25 cellular contexts compared by ENCODE assay signal in the genomic region with DNA sequence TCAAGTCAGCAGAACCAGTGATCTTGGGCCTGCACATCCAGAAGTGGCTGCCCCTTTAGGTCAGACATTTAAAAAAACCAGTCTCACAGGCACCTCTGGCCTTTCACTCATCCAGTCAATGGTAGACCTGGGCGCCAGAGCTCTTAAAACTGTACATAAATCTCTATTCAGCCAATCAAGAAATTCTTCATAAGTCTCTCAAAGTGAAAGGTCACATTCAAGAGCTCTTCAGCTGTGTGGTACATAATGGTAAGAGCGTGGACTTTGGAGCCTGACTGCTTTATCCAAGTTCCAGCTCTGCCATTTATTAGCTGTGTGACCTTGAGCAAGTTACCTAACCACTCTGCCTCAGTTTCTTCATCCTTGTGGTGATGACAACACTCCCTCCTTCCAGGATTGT. TPM values are rescaled to one million over a fixed set of nuclear protein-coding genes. Genes with fewer than 3 reads are reported as not detected.
DNase-seq lines count a peak whose midpoint lies in the region; ATAC-seq and TF ChIP-seq lines count a peak whose summit lies in the region.
"Had no signal": no experiment of that assay in that cellular context is flagged by ENCODE, and none has a peak within 500 bp of the region (broad histone marks: within the 10 kb centered on the region; RNA-seq: fewer than 3 reads in every experiment).

No MANE protein-coding gene starts in this region.

- TF ChIP-seq CTCF in left lung (IDR thresholded peaks at IDR 0.05), result no peak

- no peak overlapping the region for H3K27ac Mint-ChIP-seq in natural killer cell treated with Interleukin-12 subunit alpha and Interleukin-12 subunit beta and Interleukin-15 and Interleukin-18, amount 100 ng/mL, for 72 hours
- H3K27ac Mint-ChIP-seq: CD4-positive, alpha-beta T cell had no signal

- ATAC-seq in left lung, result peak; percentile 93
- no peak for ATAC-seq in natural killer cell treated with Interleukin-12 subunit alpha and Interleukin-12 subunit beta and Interleukin-15 and Interleukin-18, amount 100 ng/mL, for 72 hours
- ATAC-seq: HCT116 had no signal

- no peaks in the 10 kb centered on the region for H3K9me3 ChIP-seq in left lung

- no peaks in the 10 kb centered on the region for H3K9me3 Mint-ChIP-seq in natural killer cell treated with Interleukin-12 subunit alpha and Interleukin-12 subunit beta and Interleukin-15 and Interleukin-18, amount 100 ng/mL, for 72 hours
- H3K9me3 Mint-ChIP-seq: CD4-positive, alpha-beta T cell had no signal

- no peaks in the 10 kb centered on the region for H3K36me3 ChIP-seq in left lung
- H3K36me3 ChIP-seq: BLaER1 had no signal

- no peak overlapping the region for H3K4me3 Mint-ChIP-seq in natural killer cell treated with Interleukin-12 subunit alpha and Interleukin-12 subunit beta and Interleukin-15 and Interleukin-18, amount 100 ng/mL, for 72 hours
- H3K4me3 Mint-ChIP-seq: CD4-positive, alpha-beta T cell; IgD-negative memory B cell had no signal

- H3K27ac ChIP-seq in cingulate gyrus (ENCODE audit: low read depth, low read length), result peak overlapping the region; percentile 76
- H3K27ac ChIP-seq in left lung, result no peak overlapping the region
- H3K27ac ChIP-seq in substantia nigra (ENCODE audit: low read depth, low read length, poor library complexity, severe bottlenecking), result peak overlapping the region; percentile 90
- H3K27ac ChIP-seq: 22Rv1, BLaER1 had no signal

- H3K27me3 Mint-ChIP-seq in natural killer cell treated with Interleukin-12 subunit alpha and Interleukin-12 subunit beta and Interleukin-15 and Interleukin-18, amount 100 ng/mL, for 72 hours, result peaks cover 0 to 3% of the 10 kb centered on the region in 2 donors
- H3K27me3 Mint-ChIP-seq: CD4-positive, alpha-beta T cell had no signal

- DNase-seq in DMS53 (lab: John Stamatoyannopoulos, UW) (peak; percentile 41), DMS53 treated with DMSO at 0.1 percent for 48 hours (lab: John Stamatoyannopoulos, UW; ENCODE audit: unreplicated experiment) (no peak), left lung (no peak), substantia nigra (lab: John Stamatoyannopoulos, UW) (no peak), ureter (ENCODE audit: low spot score) (no peak), RKO (ENCODE audit: low spot score) (no peak)
- DNase-seq in natural killer cell treated with Interleukin-12 subunit alpha and Interleukin-12 subunit beta and Interleukin-15 and Interleukin-18, amount 100 ng/mL, for 72 hours (ENCODE audit: low spot score), result no peak
- DNase-seq: ACHN; CD4-positive, alpha-beta T cell; COR-L47; DMS 273 treated with DMSO at 0.1 percent for 48 hours; GOT3; Karpas-422; NCI-H1694; NCI-H2081; NCI-H2171 treated with DMSO at 0.1 percent for 48 hours; NCI-H446 treated with DMSO at 0.1 percent for 48 hours; NCI-H526 treated with DMSO at 0.1 percent for 48 hours; OCI-M1; Right ventricle myocardium superior had no signal

- H3K36me3 Mint-ChIP-seq in natural killer cell treated with Interleukin-12 subunit alpha and Interleukin-12 subunit beta and Interleukin-15 and Interleukin-18, amount 100 ng/mL, for 72 hours, result no peaks in the 10 kb centered on the region
- H3K36me3 Mint-ChIP-seq: IgD-negative memory B cell had no signal

- H3K4me1 Mint-ChIP-seq in natural killer cell treated with Interleukin-12 subunit alpha and Interleukin-12 subunit beta and Interleukin-15 and Interleukin-18, amount 100 ng/mL, for 72 hours (ENCODE audit: low read depth in 2 of 2), result no peaks in the 10 kb centered on the region
- H3K4me1 Mint-ChIP-seq: IgD-negative memory B cell had no signal

- intact Hi-C loops in left lung (cut with DNase I), result no loop called here

- no peaks in the 10 kb centered on the region for H3K27me3 ChIP-seq in left lung
- H3K27me3 ChIP-seq: BLaER1 had no signal

- H3K4me3 ChIP-seq in left lung, result no peak overlapping the region
- H3K4me3 ChIP-seq: BLaER1 had no signal

- no peaks in the 10 kb centered on the region for H3K4me1 ChIP-seq in left lung
- H3K4me1 ChIP-seq: BLaER1 had no signal

RNA-seq across cellular contexts. Expression of gene MORF4L1, which starts 22.3 kb away (rescaled TPM):
- total RNA-seq in left lung (100 to 1,000 TPM; 262 to 269 TPM), ureter (252 TPM)
- total RNA-seq in natural killer cell treated with Interleukin-12 subunit alpha and Interleukin-12 subunit beta and Interleukin-15 and Interleukin-18, amount 100 ng/mL, for 72 hours, result 100 to 1,000 TPM; 134 to 226 TPM

RNA-seq across cellular contexts. Expression of gene ADAMTS7, which starts 39.1 kb away (rescaled TPM):
- 1 to 10 TPM; 8.7 to 9.1 TPM for total RNA-seq in left lung
- total RNA-seq in ureter, result 4.2 TPM
- under 1 TPM; 0.19 to 0.20 TPM for total RNA-seq in natural killer cell treated with Interleukin-12 subunit alpha and Interleukin-12 subunit beta and Interleukin-15 and Interleukin-18, amount 100 ng/mL, for 72 hours

Comparison
In these comparisons a context has a peak if more than half of its experiments do, and no peak if none do; other contexts are left out.
1. H3K27ac ChIP-seq: peak in cingulate gyrus (single experiment) and substantia nigra (single experiment); none in left lung (0 of 2).